In genomic region chrX:46573331-46573895, GRCh38 we compare ENCODE assay signal across 8 cellular contexts. TPM values are rescaled to one million over a fixed set of nuclear protein-coding genes. Genes with fewer than 3 reads are reported as not detected.
DNase-seq lines count a peak whose midpoint lies in the region; ATAC-seq and TF ChIP-seq lines count a peak whose summit lies in the region.

Gene CHST7 (plus strand): TSS chrX:46573765. CDS start chrX:46573932, 167 bp downstream.

- WGBS in psoas muscle, 3 donors: 2 to 35% (median 16%) methylated on average over 7 to 35 of the region's 35 CpGs

- H3K27me3 ChIP-seq in ascending aorta: no peaks in the 10 kb centered on the region
- H3K27me3 ChIP-seq in psoas muscle (ENCODE audit: insufficient read depth in 3 of 3, low read length in 2 of 3): peaks cover 0 to 44% (median 0%) of the 10 kb centered on the region in 3 donors

- H3K4me3 ChIP-seq in HEK293 (ENCODE audit: low read depth, low read length): peak within 1 kb of the TSS; percentile 51
- peak within 1 kb of the TSS; percentile 67 to 81 for H3K4me3 ChIP-seq in ascending aorta
- peak within 1 kb of the TSS; percentile 66 for H3K4me3 ChIP-seq in psoas muscle

- H3K4me1 ChIP-seq in HEK293 (ENCODE audit: control insufficient read depth, insufficient read depth, low read length): peaks cover 8% of the 10 kb centered on the region; the same call in 1 of the 2 replicates
- H3K4me1 ChIP-seq in ascending aorta: no peaks in the 10 kb centered on the region
- H3K4me1 ChIP-seq in psoas muscle: no peaks in the 10 kb centered on the region

- intact Hi-C loops in ascending aorta (cut with DNase I) (loop anchor here (1.0 to 10.0 kb wide), 3 partner anchors 69 to 181 kb away; partner anchors contain the start of gene SLC9A7), left ventricle myocardium superior (cut with micrococcal nuclease) (no loop called here), psoas muscle (cut with DNase I) (loop anchor here in 1 of 2 donors (5.0 to 10.0 kb wide), 2 partner anchors 69 to 221 kb away; no protein-coding TSS in a partner anchor)

- CTCF ChIA-PET in HEK293 (lab: Yijun Ruan, JAX) (interaction anchor here (0.9 to 1.0 kb wide), 2 partner anchors 11 to 14 kb away, joined by 3 to 5 read pairs; no protein-coding TSS in a partner anchor), T-cell (lab: Charles Lee) (interaction anchor here in 1 of 2 donors (0.6 to 1.5 kb wide), 6 partner anchors 10 to 88 kb away, joined by 3 to 5 read pairs (median 4); no protein-coding TSS in a partner anchor)

- no peaks in the 10 kb centered on the region for H3K9me3 Mint-ChIP-seq in T-cell

- H3K9me3 ChIP-seq in HEK293 (ENCODE audit: control insufficient read depth, insufficient read depth, low read depth, low read length) (no peaks in the 10 kb centered on the region), ascending aorta (no peaks in the 10 kb centered on the region), psoas muscle (no peaks in the 10 kb centered on the region)

- H3K27ac ChIP-seq in HEK293 (ENCODE audit: extremely low read depth, low read depth, low read length) (peak within 1 kb of the TSS; percentile 21; the same call in 1 of the 2 replicates), ascending aorta (peak within 1 kb of the TSS; percentile 57 to 67), psoas muscle (peak within 1 kb of the TSS; percentile 46)

- peak within 1 kb of the TSS; percentile 82 to 83 for H3K27ac Mint-ChIP-seq in T-cell

- peaks cover 0 to 5% of the 10 kb centered on the region in 2 donors for H3K27me3 Mint-ChIP-seq in T-cell

- POLR2A ChIA-PET in HEK293 (lab: Yijun Ruan, JAX): interaction anchor here (0.6 kb wide), 1 partner anchor 52 kb away, joined by 11 read pairs; no protein-coding TSS in a partner anchor
- POLR2A ChIA-PET in T-cell (lab: Charles Lee): no interaction called here

- H3K36me3 Mint-ChIP-seq in T-cell: peaks cover 4% of the 10 kb centered on the region

- H3K4me3 Mint-ChIP-seq in T-cell: peak within 1 kb of the TSS; percentile 76 to 79 (median 79)

- no peak for TF ChIP-seq CTCF in HEK293 (tag by site-specific recombination; IDR thresholded peaks at IDR 0.05)
- peak; percentile 8 to 16 (median 13) for TF ChIP-seq CTCF in ascending aorta (IDR thresholded peaks at IDR 0.05)
- TF ChIP-seq CTCF in psoas muscle (IDR thresholded peaks at IDR 0.05): no peak

- H3K4me1 Mint-ChIP-seq in T-cell: peaks cover 33 to 41% (median 37%) of the 10 kb centered on the region in 3 donors

- no peaks in the 10 kb centered on the region for H3K36me3 ChIP-seq in HEK293 (ENCODE audit: control insufficient read depth in 2 of 2, insufficient read depth in 1 of 2, low read length in 2 of 2)
- H3K36me3 ChIP-seq in ascending aorta: no peaks in the 10 kb centered on the region
- no peaks in the 10 kb centered on the region for H3K36me3 ChIP-seq in psoas muscle (ENCODE audit: insufficient read depth in 1 of 2, low read depth in 1 of 2)

- peak; percentile 56 to 62 (median 60) for ATAC-seq in T-cell (replicated peaks in 1 of 4)
- peak; percentile 82 for ATAC-seq in left ventricle myocardium superior
- ATAC-seq in psoas muscle: peak; percentile 64 to 83 (median 68)

- peak; percentile 80 for DNase-seq in GM03348 (ENCODE audit: low spot score)
- peak; percentile 83 for DNase-seq in NCI-H1092 treated with DMSO at 0.1 percent for 48 hours (lab: John Stamatoyannopoulos, UW)
- DNase-seq in T-cell: peak in 33 of 34 experiments; percentile 13 to 57 (median 37)
- DNase-seq in ascending aorta (ENCODE audit: low spot score in 2 of 2): peak in 1 of 2 donors; percentile 79
- DNase-seq in left ventricle myocardium superior: peak; percentile 89
- DNase-seq in psoas muscle: peak; percentile 66 to 83
- DNase-seq in cortex of kidney (lab: John Stamatoyannopoulos, UW): no peak

TF ChIP-seq in HEK293, 187 proteins besides CTCF, POLR2A, EP300 and RAD21 (continues in another document):
- TF ChIP-seq ZEB2 (tag by site-specific recombination; IDR thresholded peaks at IDR 0.05): peak; percentile 34; the same call in 1 of the 2 replicates
- no peak for TF ChIP-seq ZNF426 (tag by site-specific recombination; IDR thresholded peaks at IDR 0.05)
- TF ChIP-seq PRDM10 (tag by site-specific recombination; IDR thresholded peaks at IDR 0.05): peak; percentile 82
- TF ChIP-seq ZNF335 (tag by site-specific recombination; conservative IDR thresholded peaks at IDR 0.05): peak; percentile 74
- peak; percentile 37; the same call in 1 of the 2 replicates for TF ChIP-seq ZNF654 (tag by site-specific recombination; IDR thresholded peaks at IDR 0.05; ENCODE audit: low read depth)
- no peak for TF ChIP-seq ZNF26 (tag by site-specific recombination; IDR thresholded peaks at IDR 0.05)
- peak; percentile 44 for TF ChIP-seq ZFHX2 (tag by site-specific recombination; conservative IDR thresholded peaks at IDR 0.05)
- TF ChIP-seq SP2 (tag by site-specific recombination; IDR thresholded peaks at IDR 0.05): peak; percentile 76
- no peak for TF ChIP-seq ZNF521 (tag by site-specific recombination; IDR thresholded peaks at IDR 0.05)
- no peak for TF ChIP-seq ZNF621 (tag by site-specific recombination; IDR thresholded peaks at IDR 0.05)
- no peak for TF ChIP-seq ZBTB44 (tag by site-specific recombination; IDR thresholded peaks at IDR 0.05)

RNA-seq across cellular contexts. Expression of gene CHST7, which starts in this region (rescaled TPM):
- total RNA-seq in T-cell (1 to 10 TPM; 3.3 to 8.0 (median 6.4) TPM), ascending aorta (64.6 TPM), left ventricle myocardium superior (13.8 TPM), psoas muscle (1 to 10 TPM; 1.6 to 2.9 (median 2.2) TPM)
- polyA plus RNA-seq in psoas muscle: 1 to 10 TPM; 1.6 to 9.9 (median 1.6) TPM

Comparison
In these comparisons a context has a peak if more than half of its experiments do, and no peak if none do; other contexts are left out.
1. CTCF ChIP-seq: peak in ascending aorta (3 of 3); none in HEK293 (single experiment) and psoas muscle (single experiment).
2. Peak in every context shown above with its lines, with median percentiles within 50 percentile points of each other: H3K27ac ChIP-seq, H3K4me3 ChIP-seq and ATAC-seq.